Comparison of ENCODE assay signal across 1 cellular context in the genomic region with DNA sequence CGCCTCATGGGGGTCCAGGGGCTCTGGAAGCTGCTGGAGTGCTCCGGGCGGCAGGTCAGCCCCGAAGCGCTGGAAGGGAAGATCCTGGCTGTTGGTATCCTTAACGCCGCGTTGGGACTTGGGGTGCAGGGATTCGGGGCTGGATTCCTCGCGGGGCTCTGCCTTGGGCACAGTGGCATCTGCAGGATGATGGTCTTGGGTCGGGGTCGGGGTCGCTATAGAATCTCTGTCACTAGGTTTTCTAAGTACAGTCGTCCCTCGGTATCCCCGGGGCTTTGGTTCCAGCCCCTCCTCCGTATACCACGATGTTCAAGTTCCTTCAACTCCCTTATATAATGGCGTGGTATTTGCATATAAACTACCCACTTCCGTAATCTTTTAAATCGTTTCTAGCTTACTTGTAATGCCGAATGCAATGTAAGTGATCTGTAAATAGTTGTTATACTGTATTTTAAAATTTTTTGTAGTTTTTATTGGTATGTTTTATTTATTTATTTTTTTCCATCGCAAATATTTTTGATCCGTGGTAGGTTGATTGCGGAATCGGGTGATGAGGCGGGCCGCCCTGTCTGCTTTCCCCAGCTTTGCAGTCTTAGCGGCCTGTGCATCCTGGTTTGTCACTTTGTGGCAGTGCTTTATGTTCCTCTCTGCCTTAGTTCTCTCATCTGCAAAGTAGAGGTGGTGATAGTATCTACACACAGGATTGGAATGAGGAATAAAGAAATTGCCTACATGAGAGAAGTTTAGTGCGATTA.
A peak's percentile ranks its signal among the peaks of the same experiment; 100 is the strongest.
TF ChIP-seq lines count a peak whose summit lies in the region.

No MANE protein-coding gene starts in this region.

TF ChIP-seq in HepG2, 621 proteins besides CTCF, POLR2A, EP300 and RAD21:
- TF ChIP-seq PTBP1 (IDR thresholded peaks at IDR 0.05; ENCODE audit: low read depth, low read length, poor library complexity, severe bottlenecking) = no peak
- TF ChIP-seq TBX2 (CRISPR knock-in tag; IDR thresholded peaks at IDR 0.05; ENCODE audit: borderline replicate concordance) = no peak
- TF ChIP-seq MAF1 (CRISPR knock-in tag; IDR thresholded peaks at IDR 0.05; ENCODE audit: borderline replicate concordance) = no peak
- no peak for TF ChIP-seq GTF2F1 (IDR thresholded peaks at IDR 0.05; ENCODE audit: low read length)
- no peak for TF ChIP-seq TBP (CRISPR knock-in tag; IDR thresholded peaks at IDR 0.05)
- no peak for TF ChIP-seq ZNF891 (CRISPR knock-in tag; IDR thresholded peaks at IDR 0.05)
- TF ChIP-seq, protein P1, sequence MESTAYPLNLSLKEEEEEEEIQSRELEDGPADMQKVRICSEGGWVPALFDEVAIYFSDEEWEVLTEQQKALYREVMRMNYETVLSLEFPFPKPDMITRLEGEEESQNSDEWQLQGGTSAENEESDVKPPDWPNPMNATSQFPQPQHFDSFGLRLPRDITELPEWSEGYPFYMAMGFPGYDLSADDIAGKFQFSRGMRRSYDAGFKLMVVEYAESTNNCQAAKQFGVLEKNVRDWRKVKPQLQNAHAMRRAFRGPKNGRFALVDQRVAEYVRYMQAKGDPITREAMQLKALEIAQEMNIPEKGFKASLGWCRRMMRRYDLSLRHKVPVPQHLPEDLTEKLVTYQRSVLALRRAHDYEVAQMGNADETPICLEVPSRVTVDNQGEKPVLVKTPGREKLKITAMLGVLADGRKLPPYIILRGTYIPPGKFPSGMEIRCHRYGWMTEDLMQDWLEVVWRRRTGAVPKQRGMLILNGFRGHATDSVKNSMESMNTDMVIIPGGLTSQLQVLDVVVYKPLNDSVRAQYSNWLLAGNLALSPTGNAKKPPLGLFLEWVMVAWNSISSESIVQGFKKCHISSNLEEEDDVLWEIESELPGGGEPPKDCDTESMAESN (CRISPR knock-in tag; conservative IDR thresholded peaks at IDR 0.05) = no peak
- TF ChIP-seq, protein P2, sequence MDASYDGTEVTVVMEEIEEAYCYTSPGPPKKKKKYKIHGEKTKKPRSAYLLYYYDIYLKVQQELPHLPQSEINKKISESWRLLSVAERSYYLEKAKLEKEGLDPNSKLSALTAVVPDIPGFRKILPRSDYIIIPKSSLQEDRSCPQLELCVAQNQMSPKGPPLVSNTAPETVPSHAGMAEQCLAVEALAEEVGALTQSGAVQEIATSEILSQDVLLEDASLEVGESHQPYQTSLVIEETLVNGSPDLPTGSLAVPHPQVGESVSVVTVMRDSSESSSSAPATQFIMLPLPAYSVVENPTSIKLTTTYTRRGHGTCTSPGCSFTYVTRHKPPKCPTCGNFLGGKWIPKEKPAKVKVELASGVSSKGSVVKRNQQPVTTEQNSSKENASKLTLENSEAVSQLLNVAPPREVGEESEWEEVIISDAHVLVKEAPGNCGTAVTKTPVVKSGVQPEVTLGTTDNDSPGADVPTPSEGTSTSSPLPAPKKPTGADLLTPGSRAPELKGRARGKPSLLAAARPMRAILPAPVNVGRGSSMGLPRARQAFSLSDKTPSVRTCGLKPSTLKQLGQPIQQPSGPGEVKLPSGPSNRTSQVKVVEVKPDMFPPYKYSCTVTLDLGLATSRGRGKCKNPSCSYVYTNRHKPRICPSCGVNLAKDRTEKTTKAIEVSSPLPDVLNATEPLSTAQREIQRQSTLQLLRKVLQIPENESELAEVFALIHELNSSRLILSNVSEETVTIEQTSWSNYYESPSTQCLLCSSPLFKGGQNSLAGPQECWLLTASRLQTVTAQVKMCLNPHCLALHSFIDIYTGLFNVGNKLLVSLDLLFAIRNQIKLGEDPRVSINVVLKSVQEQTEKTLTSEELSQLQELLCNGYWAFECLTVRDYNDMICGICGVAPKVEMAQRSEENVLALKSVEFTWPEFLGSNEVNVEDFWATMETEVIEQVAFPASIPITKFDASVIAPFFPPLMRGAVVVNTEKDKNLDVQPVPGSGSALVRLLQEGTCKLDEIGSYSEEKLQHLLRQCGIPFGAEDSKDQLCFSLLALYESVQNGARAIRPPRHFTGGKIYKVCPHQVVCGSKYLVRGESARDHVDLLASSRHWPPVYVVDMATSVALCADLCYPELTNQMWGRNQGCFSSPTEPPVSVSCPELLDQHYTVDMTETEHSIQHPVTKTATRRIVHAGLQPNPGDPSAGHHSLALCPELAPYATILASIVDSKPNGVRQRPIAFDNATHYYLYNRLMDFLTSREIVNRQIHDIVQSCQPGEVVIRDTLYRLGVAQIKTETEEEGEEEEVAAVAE (CRISPR knock-in tag; IDR thresholded peaks at IDR 0.05; ENCODE audit: borderline replicate concordance) = 0 out of 2 replicates have a peak, but pooled peaks have one; percentile 18
- TF ChIP-seq, protein P3, sequence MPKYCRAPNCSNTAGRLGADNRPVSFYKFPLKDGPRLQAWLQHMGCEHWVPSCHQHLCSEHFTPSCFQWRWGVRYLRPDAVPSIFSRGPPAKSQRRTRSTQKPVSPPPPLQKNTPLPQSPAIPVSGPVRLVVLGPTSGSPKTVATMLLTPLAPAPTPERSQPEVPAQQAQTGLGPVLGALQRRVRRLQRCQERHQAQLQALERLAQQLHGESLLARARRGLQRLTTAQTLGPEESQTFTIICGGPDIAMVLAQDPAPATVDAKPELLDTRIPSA (CRISPR knock-in tag; IDR thresholded peaks at IDR 0.05; ENCODE audit: borderline replicate concordance) = 0 out of 2 replicates have a peak, but pooled peaks have one; percentile 63
- TF ChIP-seq ZNF510 (CRISPR knock-in tag; IDR thresholded peaks at IDR 0.05; ENCODE audit: low read depth) = peak; percentile 52; the same call in 1 of the 2 replicates
- TF ChIP-seq, protein P4, sequence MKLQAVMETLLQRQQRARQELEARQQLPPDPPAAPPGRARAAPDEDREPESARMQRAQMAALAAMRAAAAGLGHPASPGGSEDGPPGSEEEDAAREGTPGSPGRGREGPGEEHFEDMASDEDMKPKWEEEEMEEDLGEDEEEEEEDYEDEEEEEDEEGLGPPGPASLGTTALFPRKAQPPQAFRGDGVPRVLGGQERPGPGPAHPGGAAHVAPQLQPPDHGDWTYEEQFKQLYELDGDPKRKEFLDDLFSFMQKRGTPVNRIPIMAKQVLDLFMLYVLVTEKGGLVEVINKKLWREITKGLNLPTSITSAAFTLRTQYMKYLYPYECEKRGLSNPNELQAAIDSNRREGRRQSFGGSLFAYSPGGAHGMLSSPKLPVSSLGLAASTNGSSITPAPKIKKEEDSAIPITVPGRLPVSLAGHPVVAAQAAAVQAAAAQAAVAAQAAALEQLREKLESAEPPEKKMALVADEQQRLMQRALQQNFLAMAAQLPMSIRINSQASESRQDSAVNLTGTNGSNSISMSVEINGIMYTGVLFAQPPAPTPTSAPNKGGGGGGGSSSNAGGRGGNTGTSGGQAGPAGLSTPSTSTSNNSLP (IDR thresholded peaks at IDR 0.05; ENCODE audit: low read depth, low read length) = peak; percentile 61; the same call in 1 of the 2 replicates
- no peak for TF ChIP-seq CCAR2 (optimal IDR thresholded peaks at IDR 0.05; ENCODE audit: low read depth, low read length)
- TF ChIP-seq ZBTB3 (CRISPR knock-in tag; IDR thresholded peaks at IDR 0.05; ENCODE audit: borderline replicate concordance, low read depth) = no peak
- TF ChIP-seq NFE2 (CRISPR knock-in tag; IDR thresholded peaks at IDR 0.05) = no peak
- TF ChIP-seq TP53 (CRISPR knock-in tag; conservative IDR thresholded peaks at IDR 0.05) = no peak
- peak; percentile 31; the same call in 1 of the 2 replicates for TF ChIP-seq ZNF234 (CRISPR knock-in tag; conservative IDR thresholded peaks at IDR 0.05)
- TF ChIP-seq, protein P5, sequence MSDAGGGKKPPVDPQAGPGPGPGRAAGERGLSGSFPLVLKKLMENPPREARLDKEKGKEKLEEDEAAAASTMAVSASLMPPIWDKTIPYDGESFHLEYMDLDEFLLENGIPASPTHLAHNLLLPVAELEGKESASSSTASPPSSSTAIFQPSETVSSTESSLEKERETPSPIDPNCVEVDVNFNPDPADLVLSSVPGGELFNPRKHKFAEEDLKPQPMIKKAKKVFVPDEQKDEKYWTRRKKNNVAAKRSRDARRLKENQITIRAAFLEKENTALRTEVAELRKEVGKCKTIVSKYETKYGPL (CRISPR knock-in tag; IDR thresholded peaks at IDR 0.05) = peak; percentile 57; the same call in 1 of the 2 replicates
- TF ChIP-seq, protein P6, sequence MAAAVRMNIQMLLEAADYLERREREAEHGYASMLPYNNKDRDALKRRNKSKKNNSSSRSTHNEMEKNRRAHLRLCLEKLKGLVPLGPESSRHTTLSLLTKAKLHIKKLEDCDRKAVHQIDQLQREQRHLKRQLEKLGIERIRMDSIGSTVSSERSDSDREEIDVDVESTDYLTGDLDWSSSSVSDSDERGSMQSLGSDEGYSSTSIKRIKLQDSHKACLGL (CRISPR knock-in tag; IDR thresholded peaks at IDR 0.05) = no peak
- 0 out of 2 replicates have a peak, but pooled peaks have one; percentile 61 for TF ChIP-seq CEBPB (IDR thresholded peaks at IDR 0.05; ENCODE audit: borderline replicate concordance, low read depth, low read length)
- TF ChIP-seq ZNF460 (CRISPR knock-in tag; IDR thresholded peaks at IDR 0.05; ENCODE audit: borderline replicate concordance) = no peak
- no peak for TF ChIP-seq ZNF558 (CRISPR knock-in tag; IDR thresholded peaks at IDR 0.05; ENCODE audit: borderline replicate concordance)
- no peak for TF ChIP-seq FOXA1 (IDR thresholded peaks at IDR 0.05)
- TF ChIP-seq FOXA1 (CRISPR knock-in tag; IDR thresholded peaks at IDR 0.05) = no peak
- TF ChIP-seq, protein P7, sequence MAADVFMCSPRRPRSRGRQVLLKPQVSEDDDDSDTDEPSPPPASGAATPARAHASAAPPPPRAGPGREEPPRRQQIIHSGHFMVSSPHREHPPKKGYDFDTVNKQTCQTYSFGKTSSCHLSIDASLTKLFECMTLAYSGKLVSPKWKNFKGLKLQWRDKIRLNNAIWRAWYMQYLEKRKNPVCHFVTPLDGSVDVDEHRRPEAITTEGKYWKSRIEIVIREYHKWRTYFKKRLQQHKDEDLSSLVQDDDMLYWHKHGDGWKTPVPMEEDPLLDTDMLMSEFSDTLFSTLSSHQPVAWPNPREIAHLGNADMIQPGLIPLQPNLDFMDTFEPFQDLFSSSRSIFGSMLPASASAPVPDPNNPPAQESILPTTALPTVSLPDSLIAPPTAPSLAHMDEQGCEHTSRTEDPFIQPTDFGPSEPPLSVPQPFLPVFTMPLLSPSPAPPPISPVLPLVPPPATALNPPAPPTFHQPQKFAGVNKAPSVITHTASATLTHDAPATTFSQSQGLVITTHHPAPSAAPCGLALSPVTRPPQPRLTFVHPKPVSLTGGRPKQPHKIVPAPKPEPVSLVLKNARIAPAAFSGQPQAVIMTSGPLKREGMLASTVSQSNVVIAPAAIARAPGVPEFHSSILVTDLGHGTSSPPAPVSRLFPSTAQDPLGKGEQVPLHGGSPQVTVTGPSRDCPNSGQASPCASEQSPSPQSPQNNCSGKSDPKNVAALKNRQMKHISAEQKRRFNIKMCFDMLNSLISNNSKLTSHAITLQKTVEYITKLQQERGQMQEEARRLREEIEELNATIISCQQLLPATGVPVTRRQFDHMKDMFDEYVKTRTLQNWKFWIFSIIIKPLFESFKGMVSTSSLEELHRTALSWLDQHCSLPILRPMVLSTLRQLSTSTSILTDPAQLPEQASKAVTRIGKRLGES (CRISPR knock-in tag; IDR thresholded peaks at IDR 0.05; ENCODE audit: borderline replicate concordance) = no peak
- no peak for TF ChIP-seq ZNF230 (CRISPR knock-in tag; IDR thresholded peaks at IDR 0.05)
- peak; percentile 56; the same call in 1 of the 2 replicates for TF ChIP-seq ZFY (CRISPR knock-in tag; IDR thresholded peaks at IDR 0.05)
- TF ChIP-seq, protein P8, sequence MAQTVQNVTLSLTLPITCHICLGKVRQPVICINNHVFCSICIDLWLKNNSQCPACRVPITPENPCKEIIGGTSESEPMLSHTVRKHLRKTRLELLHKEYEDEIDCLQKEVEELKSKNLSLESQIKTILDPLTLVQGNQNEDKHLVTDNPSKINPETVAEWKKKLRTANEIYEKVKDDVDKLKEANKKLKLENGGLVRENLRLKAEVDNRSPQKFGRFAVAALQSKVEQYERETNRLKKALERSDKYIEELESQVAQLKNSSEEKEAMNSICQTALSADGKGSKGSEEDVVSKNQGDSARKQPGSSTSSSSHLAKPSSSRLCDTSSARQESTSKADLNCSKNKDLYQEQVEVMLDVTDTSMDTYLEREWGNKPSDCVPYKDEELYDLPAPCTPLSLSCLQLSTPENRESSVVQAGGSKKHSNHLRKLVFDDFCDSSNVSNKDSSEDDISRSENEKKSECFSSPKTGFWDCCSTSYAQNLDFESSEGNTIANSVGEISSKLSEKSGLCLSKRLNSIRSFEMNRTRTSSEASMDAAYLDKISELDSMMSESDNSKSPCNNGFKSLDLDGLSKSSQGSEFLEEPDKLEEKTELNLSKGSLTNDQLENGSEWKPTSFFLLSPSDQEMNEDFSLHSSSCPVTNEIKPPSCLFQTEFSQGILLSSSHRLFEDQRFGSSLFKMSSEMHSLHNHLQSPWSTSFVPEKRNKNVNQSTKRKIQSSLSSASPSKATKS (CRISPR knock-in tag; IDR thresholded peaks at IDR 0.05) = no peak
- no peak for TF ChIP-seq FOSL1 (CRISPR knock-in tag; IDR thresholded peaks at IDR 0.05; ENCODE audit: borderline replicate concordance)
- no peak for TF ChIP-seq RELA (CRISPR knock-in tag; IDR thresholded peaks at IDR 0.05)
- TF ChIP-seq KLF15 (CRISPR knock-in tag; IDR thresholded peaks at IDR 0.05; ENCODE audit: borderline replicate concordance) = 0 out of 2 replicates have a peak, but pooled peaks have one; percentile 5
- TF ChIP-seq ZEB1 (IDR thresholded peaks at IDR 0.05; ENCODE audit: insufficient replicate concordance, low read depth) = peak; percentile 13
- 0 out of 2 replicates have a peak, but pooled peaks have one; percentile 2 for TF ChIP-seq MTF2 (CRISPR knock-in tag; IDR thresholded peaks at IDR 0.05; ENCODE audit: borderline replicate concordance)
- TF ChIP-seq ZFX (CRISPR knock-in tag; IDR thresholded peaks at IDR 0.05; ENCODE audit: low read depth) = peak; percentile 61
- TF ChIP-seq ZNF138 (CRISPR knock-in tag; IDR thresholded peaks at IDR 0.05; ENCODE audit: low read depth) = no peak
- TF ChIP-seq ZNF839 (CRISPR knock-in tag; IDR thresholded peaks at IDR 0.05; ENCODE audit: borderline replicate concordance) = no peak; the same call in 1 of the 2 replicates
- TF ChIP-seq ZNF557 (CRISPR knock-in tag; IDR thresholded peaks at IDR 0.05) = no peak
- TF ChIP-seq ZMAT3 (CRISPR knock-in tag; conservative IDR thresholded peaks at IDR 0.05) = 0 out of 2 replicates have a peak, but pooled peaks have one; percentile 20
- TF ChIP-seq, protein P9, sequence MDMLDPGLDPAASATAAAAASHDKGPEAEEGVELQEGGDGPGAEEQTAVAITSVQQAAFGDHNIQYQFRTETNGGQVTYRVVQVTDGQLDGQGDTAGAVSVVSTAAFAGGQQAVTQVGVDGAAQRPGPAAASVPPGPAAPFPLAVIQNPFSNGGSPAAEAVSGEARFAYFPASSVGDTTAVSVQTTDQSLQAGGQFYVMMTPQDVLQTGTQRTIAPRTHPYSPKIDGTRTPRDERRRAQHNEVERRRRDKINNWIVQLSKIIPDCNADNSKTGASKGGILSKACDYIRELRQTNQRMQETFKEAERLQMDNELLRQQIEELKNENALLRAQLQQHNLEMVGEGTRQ (IDR thresholded peaks at IDR 0.05; ENCODE audit: low read depth, low read length) = no peak
- TF ChIP-seq, protein P9 (CRISPR knock-in tag; IDR thresholded peaks at IDR 0.05; ENCODE audit: borderline replicate concordance) = 0 out of 2 replicates have a peak, but pooled peaks have one; percentile 7
